ENCODE assay signal across 13 cellular contexts in genomic region chr9:89839952-89840351, GRCh38.
"Had no signal": no experiment of that assay in that cellular context is flagged by ENCODE, and none has a peak within 500 bp of the region (broad histone marks: within the 10 kb centered on the region; RNA-seq: fewer than 3 reads in every experiment).

No MANE protein-coding gene starts in this region.

- H3K9me3 ChIP-seq: ascending aorta, tibial nerve, vagina had no signal

- H3K27me3 ChIP-seq: ascending aorta, tibial nerve, vagina had no signal

- FAIRE-seq: bronchial epithelial cell, endometrium had no signal

- H3K4me1 ChIP-seq: ascending aorta, vagina had no signal

- H3K4me3 ChIP-seq: ascending aorta, tibial nerve, vagina had no signal

- ATAC-seq: activated naive CD8-positive, alpha-beta T cell treated with anti-CD3 and anti-CD28 coated beads, Interleukin-2, amount 50 U/mL, for 24 hours had no signal

- H3K27ac ChIP-seq: ascending aorta, tibial nerve, vagina had no signal

- H3K36me3 ChIP-seq: ascending aorta, tibial nerve, vagina had no signal

- DNase-seq: activated B cell treated with CpG ODN at 0.5 μM for 24 hours; activated CD4-positive, alpha-beta T cell treated with anti-CD3 and anti-CD28 coated beads, Interleukin-2, amount 10 ng/mL, durations not matched to agents 24 days and 14 days; activated naive CD4-positive, alpha-beta T cell treated with anti-CD3 and anti-CD28 coated beads for 36 hours; activated naive CD8-positive, alpha-beta T cell treated with anti-CD3 and anti-CD28 coated beads, Interleukin-2, amount 50 U/mL, for 24 hours; stimulated activated CD4-positive, alpha-beta T cell treated with anti-CD3 and anti-CD28 coated beads, Interleukin-4, amount 100 ng/mL, for 24 hours; stimulated activated naive CD4-positive, alpha-beta T cell treated with Interleukin-2 at 50 U/mL for 16 hours; substantia nigra; T-helper 2 cell had no signal
